Comparison of ENCODE assay signal across 1 cellular context in the genomic region with DNA sequence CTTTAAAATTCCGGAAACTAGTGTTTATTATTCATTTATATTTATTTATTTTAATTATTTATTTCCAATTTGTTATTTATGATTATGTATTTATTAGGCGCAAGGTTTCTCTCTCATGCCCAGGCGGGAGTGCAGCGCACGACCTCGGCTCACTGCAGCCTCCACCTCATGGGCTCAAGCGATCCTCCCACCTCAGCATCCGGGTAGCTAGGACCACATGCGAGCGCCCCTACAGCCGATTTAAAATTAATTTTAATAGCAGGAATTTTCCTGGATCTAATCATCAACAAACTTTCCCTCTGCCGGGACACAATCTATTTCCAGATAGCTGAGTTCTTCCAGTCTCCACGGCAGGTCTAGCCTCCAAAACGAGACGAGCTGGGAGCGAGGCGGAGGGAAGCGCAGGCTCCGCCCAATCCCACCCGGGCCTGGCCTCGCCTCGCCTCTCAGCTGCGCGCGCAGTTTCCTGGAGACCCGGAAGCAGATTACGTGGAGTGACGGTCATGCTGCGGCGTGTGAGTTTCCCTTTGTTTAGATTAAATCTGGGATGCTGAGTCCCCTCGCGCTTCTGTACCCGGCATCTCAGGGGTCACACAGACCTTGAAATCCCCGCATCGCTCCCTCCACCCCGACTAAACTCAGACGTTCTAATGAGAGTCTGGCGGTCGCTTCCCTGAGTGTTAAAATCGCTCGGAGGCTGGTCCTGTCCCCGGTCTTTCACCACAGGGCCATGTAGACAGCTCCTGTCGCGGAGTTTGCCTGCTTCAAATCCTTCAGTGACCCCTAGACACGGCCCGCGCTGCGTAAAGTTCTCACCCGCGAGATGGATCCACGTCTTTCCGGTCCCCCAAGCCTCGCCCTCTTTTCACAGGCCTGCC.
TF ChIP-seq lines count a peak whose summit lies in the region.

A gene (plus strand): TSS at position 461 of the 878 bp plus-strand sequence. CDS start 43 bp downstream, at position 504.

TF ChIP-seq in K562, 482 proteins besides CTCF, POLR2A, EP300 and RAD21 (continued from another document):
- TF ChIP-seq, protein P1, sequence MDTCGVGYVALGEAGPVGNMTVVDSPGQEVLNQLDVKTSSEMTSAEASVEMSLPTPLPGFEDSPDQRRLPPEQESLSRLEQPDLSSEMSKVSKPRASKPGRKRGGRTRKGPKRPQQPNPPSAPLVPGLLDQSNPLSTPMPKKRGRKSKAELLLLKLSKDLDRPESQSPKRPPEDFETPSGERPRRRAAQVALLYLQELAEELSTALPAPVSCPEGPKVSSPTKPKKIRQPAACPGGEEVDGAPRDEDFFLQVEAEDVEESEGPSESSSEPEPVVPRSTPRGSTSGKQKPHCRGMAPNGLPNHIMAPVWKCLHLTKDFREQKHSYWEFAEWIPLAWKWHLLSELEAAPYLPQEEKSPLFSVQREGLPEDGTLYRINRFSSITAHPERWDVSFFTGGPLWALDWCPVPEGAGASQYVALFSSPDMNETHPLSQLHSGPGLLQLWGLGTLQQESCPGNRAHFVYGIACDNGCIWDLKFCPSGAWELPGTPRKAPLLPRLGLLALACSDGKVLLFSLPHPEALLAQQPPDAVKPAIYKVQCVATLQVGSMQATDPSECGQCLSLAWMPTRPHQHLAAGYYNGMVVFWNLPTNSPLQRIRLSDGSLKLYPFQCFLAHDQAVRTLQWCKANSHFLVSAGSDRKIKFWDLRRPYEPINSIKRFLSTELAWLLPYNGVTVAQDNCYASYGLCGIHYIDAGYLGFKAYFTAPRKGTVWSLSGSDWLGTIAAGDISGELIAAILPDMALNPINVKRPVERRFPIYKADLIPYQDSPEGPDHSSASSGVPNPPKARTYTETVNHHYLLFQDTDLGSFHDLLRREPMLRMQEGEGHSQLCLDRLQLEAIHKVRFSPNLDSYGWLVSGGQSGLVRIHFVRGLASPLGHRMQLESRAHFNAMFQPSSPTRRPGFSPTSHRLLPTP (IDR thresholded peaks at IDR 0.05; ENCODE audit: borderline replicate concordance, extremely low read depth, insufficient read length): no peak
- TF ChIP-seq RBM17 (IDR thresholded peaks at IDR 0.05; ENCODE audit: borderline replicate concordance, low read depth, low read length): no peak
- peak; percentile 25 to 44; a peak in 2 of 4 replicates for TF ChIP-seq NRF1 (conservative IDR thresholded peaks at IDR 0.05 in 1 of 2, IDR thresholded peaks at IDR 0.05 in 1 of 2)
- TF ChIP-seq DPF2 (IDR thresholded peaks at IDR 0.05): no peak
- no peak for TF ChIP-seq ZNF444 (CRISPR knock-in tag; IDR thresholded peaks at IDR 0.05)
- TF ChIP-seq, protein P2, sequence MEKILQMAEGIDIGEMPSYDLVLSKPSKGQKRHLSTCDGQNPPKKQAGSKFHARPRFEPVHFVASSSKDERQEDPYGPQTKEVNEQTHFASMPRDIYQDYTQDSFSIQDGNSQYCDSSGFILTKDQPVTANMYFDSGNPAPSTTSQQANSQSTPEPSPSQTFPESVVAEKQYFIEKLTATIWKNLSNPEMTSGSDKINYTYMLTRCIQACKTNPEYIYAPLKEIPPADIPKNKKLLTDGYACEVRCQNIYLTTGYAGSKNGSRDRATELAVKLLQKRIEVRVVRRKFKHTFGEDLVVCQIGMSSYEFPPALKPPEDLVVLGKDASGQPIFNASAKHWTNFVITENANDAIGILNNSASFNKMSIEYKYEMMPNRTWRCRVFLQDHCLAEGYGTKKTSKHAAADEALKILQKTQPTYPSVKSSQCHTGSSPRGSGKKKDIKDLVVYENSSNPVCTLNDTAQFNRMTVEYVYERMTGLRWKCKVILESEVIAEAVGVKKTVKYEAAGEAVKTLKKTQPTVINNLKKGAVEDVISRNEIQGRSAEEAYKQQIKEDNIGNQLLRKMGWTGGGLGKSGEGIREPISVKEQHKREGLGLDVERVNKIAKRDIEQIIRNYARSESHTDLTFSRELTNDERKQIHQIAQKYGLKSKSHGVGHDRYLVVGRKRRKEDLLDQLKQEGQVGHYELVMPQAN (IDR thresholded peaks at IDR 0.05; ENCODE audit: borderline replicate concordance): no peak
- TF ChIP-seq KLF16 (IDR thresholded peaks at IDR 0.05): no peak
- no peak for TF ChIP-seq NR4A1 (CRISPR knock-in tag; IDR thresholded peaks at IDR 0.05)
- no peak for TF ChIP-seq NR4A1 (tag; IDR thresholded peaks at IDR 0.05)
- no peak for TF ChIP-seq FOXM1 (IDR thresholded peaks at IDR 0.05; ENCODE audit: low read depth)
- TF ChIP-seq FOXM1 (CRISPR knock-in tag; IDR thresholded peaks at IDR 0.05; ENCODE audit: low read depth): no peak
- no peak for TF ChIP-seq MTF1 (CRISPR knock-in tag; IDR thresholded peaks at IDR 0.05; ENCODE audit: borderline replicate concordance)
- TF ChIP-seq NCOA6 (IDR thresholded peaks at IDR 0.05): no peak
- TF ChIP-seq MYBL2 (IDR thresholded peaks at IDR 0.05; ENCODE audit: low read depth): no peak
- no peak for TF ChIP-seq MYBL2 (CRISPR knock-in tag; IDR thresholded peaks at IDR 0.05; ENCODE audit: borderline replicate concordance)
- TF ChIP-seq, protein P3, sequence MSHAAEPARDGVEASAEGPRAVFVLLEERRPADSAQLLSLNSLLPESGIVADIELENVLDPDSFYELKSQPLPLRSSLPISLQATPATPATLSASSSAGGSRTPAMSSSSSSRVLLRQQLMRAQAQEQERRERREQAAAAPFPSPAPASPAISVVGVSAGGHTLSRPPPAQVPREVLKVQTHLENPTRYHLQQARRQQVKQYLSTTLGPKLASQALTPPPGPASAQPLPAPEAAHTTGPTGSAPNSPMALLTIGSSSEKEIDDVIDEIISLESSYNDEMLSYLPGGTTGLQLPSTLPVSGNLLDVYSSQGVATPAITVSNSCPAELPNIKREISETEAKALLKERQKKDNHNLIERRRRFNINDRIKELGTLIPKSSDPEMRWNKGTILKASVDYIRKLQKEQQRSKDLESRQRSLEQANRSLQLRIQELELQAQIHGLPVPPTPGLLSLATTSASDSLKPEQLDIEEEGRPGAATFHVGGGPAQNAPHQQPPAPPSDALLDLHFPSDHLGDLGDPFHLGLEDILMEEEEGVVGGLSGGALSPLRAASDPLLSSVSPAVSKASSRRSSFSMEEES (CRISPR knock-in tag; IDR thresholded peaks at IDR 0.05): no peak
- TF ChIP-seq, protein P4, sequence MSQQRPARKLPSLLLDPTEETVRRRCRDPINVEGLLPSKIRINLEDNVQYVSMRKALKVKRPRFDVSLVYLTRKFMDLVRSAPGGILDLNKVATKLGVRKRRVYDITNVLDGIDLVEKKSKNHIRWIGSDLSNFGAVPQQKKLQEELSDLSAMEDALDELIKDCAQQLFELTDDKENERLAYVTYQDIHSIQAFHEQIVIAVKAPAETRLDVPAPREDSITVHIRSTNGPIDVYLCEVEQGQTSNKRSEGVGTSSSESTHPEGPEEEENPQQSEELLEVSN (IDR thresholded peaks at IDR 0.05; ENCODE audit: borderline replicate concordance in 1 of 2, extremely low read depth in 1 of 2, insufficient read depth in 1 of 2, insufficient read length in 1 of 2, low read depth in 1 of 2, low read length in 1 of 2, poor library complexity in 1 of 2, severe bottlenecking in 1 of 2): peak in 1 of 2 experiments; percentile 31
- TF ChIP-seq BHLHE40 (IDR thresholded peaks at IDR 0.05; ENCODE audit: low read length): no peak
- no peak for TF ChIP-seq DMBX1 (CRISPR knock-in tag; IDR thresholded peaks at IDR 0.05; ENCODE audit: borderline replicate concordance)
- peak; percentile 21; the same call in 1 of the 2 replicates for TF ChIP-seq L3MBTL2 (IDR thresholded peaks at IDR 0.05)
- TF ChIP-seq RBFOX2 (IDR thresholded peaks at IDR 0.05; ENCODE audit: low read depth, low read length): peak; percentile 42
- TF ChIP-seq, protein P5, sequence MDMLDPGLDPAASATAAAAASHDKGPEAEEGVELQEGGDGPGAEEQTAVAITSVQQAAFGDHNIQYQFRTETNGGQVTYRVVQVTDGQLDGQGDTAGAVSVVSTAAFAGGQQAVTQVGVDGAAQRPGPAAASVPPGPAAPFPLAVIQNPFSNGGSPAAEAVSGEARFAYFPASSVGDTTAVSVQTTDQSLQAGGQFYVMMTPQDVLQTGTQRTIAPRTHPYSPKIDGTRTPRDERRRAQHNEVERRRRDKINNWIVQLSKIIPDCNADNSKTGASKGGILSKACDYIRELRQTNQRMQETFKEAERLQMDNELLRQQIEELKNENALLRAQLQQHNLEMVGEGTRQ (CRISPR knock-in tag; IDR thresholded peaks at IDR 0.05): no peak
- TF ChIP-seq GTF2E2 (tag; IDR thresholded peaks at IDR 0.05): no peak
- TF ChIP-seq RAD51 (IDR thresholded peaks at IDR 0.05; ENCODE audit: borderline replicate concordance, low read depth): no peak
- TF ChIP-seq NR2C1 (IDR thresholded peaks at IDR 0.05): peak; percentile 51
- TF ChIP-seq NR2C1 (tag; IDR thresholded peaks at IDR 0.05): no peak
- no peak for TF ChIP-seq SIRT6 (IDR thresholded peaks at IDR 0.05; ENCODE audit: low read depth, low read length)
- TF ChIP-seq SMAD1 (IDR thresholded peaks at IDR 0.05; ENCODE audit: low read depth, low read length, partially characterized antibody): no peak
- TF ChIP-seq HDAC1 (IDR thresholded peaks at IDR 0.05): no peak
- no peak for TF ChIP-seq TAF15 (IDR thresholded peaks at IDR 0.05; ENCODE audit: low read depth, low read length)
- TF ChIP-seq HNRNPL (IDR thresholded peaks at IDR 0.05; ENCODE audit: low read depth, low read length): no peak
- TF ChIP-seq SRSF7 (optimal IDR thresholded peaks at IDR 0.05; ENCODE audit: low read depth, low read length): no peak
- no peak for TF ChIP-seq NR1H2 (CRISPR knock-in tag; IDR thresholded peaks at IDR 0.05)
- no peak for TF ChIP-seq NCOA2 (IDR thresholded peaks at IDR 0.05; ENCODE audit: partially characterized antibody in 2 of 2)
- TF ChIP-seq TEAD1 (CRISPR knock-in tag; IDR thresholded peaks at IDR 0.05): no peak
- no peak for TF ChIP-seq PML (IDR thresholded peaks at IDR 0.05; ENCODE audit: low read length)
- peak; percentile 76 for TF ChIP-seq GABPA (tag; conservative IDR thresholded peaks at IDR 0.05; ENCODE audit: low read depth)
- no peak for TF ChIP-seq TCFL5 (CRISPR knock-in tag; conservative IDR thresholded peaks at IDR 0.05)
- TF ChIP-seq ZSCAN32 (CRISPR knock-in tag; IDR thresholded peaks at IDR 0.05): no peak
- TF ChIP-seq GATAD2A (IDR thresholded peaks at IDR 0.05): no peak
- no peak for TF ChIP-seq ETV5 (CRISPR knock-in tag; IDR thresholded peaks at IDR 0.05; ENCODE audit: low read depth)
- TF ChIP-seq PHF8 (IDR thresholded peaks at IDR 0.05; ENCODE audit: borderline replicate concordance, low read length): no peak
